ENCODE assay signal across 8 cellular contexts in the genomic region with DNA sequence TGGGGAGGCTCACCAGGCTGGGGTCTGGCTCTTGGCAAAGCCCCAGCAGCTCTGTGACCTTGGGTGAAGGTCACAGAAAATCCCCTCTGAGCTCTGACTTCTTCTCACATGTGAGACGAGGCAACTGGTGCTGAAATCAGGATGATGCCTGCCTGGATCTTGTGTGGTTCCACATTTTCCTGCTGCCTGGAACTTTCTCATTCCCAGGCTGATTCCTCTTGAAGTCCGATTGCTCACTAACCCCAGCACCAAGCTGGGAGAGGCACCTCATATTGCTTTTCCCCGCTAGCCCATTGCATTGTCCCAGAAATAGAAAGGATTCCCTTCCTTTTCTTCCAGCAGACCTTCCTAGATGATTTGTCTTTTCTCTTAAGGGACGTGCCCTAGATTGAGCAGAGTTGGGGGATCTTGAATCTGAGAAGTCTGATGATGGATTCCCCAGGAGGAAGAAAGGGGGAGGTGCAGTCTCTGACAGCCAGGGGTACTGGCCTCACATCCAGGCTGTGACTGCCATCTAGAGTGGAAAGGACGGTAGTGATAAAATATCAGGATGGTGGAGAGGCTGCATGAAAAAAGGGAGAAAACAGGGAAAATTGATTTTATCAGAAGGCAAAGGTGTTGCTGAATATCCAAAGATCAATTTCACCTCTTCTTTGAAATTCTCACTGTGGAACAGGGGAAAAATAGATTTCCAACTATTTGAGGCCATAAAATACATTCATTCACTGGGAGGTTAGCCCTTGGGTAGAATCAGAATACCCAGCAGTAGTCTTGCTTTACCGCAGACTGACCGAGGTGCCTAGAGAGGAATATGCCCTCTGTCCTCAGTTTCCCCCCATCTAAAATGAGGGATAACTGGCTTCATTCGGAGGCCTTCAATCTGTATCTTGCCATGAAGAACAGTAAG.
DNase-seq lines count a peak whose midpoint lies in the region; ATAC-seq and TF ChIP-seq lines count a peak whose summit lies in the region.

No MANE protein-coding gene starts in this region.

- H3K4me3 ChIP-seq in SK-N-SH (ENCODE audit: low read depth in 2 of 2, low read length in 1 of 2), result peak overlapping the region in 1 of 2 experiments; percentile 1; a peak in 1 of 4 replicates
- no peak overlapping the region for H3K4me3 ChIP-seq in breast epithelium
- no peak overlapping the region for H3K4me3 ChIP-seq in spleen

- DNase-seq in NCI-H1417 (lab: John Stamatoyannopoulos, UW) (peak; percentile 28 to 75 (median 33)), NCI-H1417 treated with DMSO at 0.1 percent for 48 hours (lab: John Stamatoyannopoulos, UW) (no peak), LHCN-M2 (ENCODE audit: low read depth) (peak; percentile 44), SK-N-SH (peak; percentile 91), breast epithelium (ENCODE audit: low spot score in 2 of 2) (peak in 1 of 2 donors; percentile 31), iPS-NIHi7 (ENCODE audit: extremely low spot score) (peak; percentile 89), spleen (no peak)

- H2AFZ ChIP-seq in SK-N-SH (ENCODE audit: low read depth), result no peak overlapping the region

- H3F3A ChIP-seq in SK-N-SH (replicated peaks; ENCODE audit: insufficient read depth), result no peaks in the 10 kb centered on the region

- H3K4me2 ChIP-seq in SK-N-SH, result no peak overlapping the region

- H3K27ac ChIP-seq in SK-N-SH (ENCODE audit: low read depth in 2 of 2, low read length in 1 of 2), result peak overlapping the region in 1 of 2 experiments; percentile 76; a peak in 2 of 4 replicates
- peak overlapping the region in 1 of 2 donors; percentile 32 for H3K27ac ChIP-seq in breast epithelium
- no peak overlapping the region for H3K27ac ChIP-seq in spleen

- intact Hi-C loops in breast epithelium (cut with DNase I; ENCODE audit: low total_unique reads) (no loop called here), spleen (cut with DNase I; ENCODE audit: low total_unique reads) (loop anchor here (5.0 to 10.0 kb wide), 2 partner anchors 73 to 415 kb away; a partner anchor contains a TSS)

- H4K20me1 ChIP-seq in SK-N-SH (ENCODE audit: insufficient read depth), result no peaks in the 10 kb centered on the region

- H3K9me3 ChIP-seq in SK-N-SH (no peaks in the 10 kb centered on the region), breast epithelium (peaks cover 0 to 7% of the 10 kb centered on the region in 2 donors), spleen (peaks cover 0 to 12% (median 2%) of the 10 kb centered on the region in 8 donors)

- no peaks in the 10 kb centered on the region for H3K9me2 ChIP-seq in SK-N-SH

- H3K4me1 ChIP-seq in SK-N-SH (ENCODE audit: control insufficient read depth in 1 of 2, insufficient read depth in 2 of 2, low read depth in 1 of 2, low read length in 1 of 2), result peaks cover 0 to 24% of the 10 kb centered on the region in 2 experiments; a peak in 2 of 4 replicates
- no peaks in the 10 kb centered on the region for H3K4me1 ChIP-seq in breast epithelium
- peaks cover 0 to 24% (median 9%) of the 10 kb centered on the region in 6 donors for H3K4me1 ChIP-seq in spleen

- TF ChIP-seq CTCF in SK-N-SH (IDR thresholded peaks at IDR 0.05), result peak; percentile 80
- peak; percentile 61 to 75 (median 73) for TF ChIP-seq CTCF in breast epithelium (IDR thresholded peaks at IDR 0.05)
- peak; percentile 52 to 93 (median 72) for TF ChIP-seq CTCF in spleen (IDR thresholded peaks at IDR 0.05 in 8 of 11, conservative IDR thresholded peaks at IDR 0.05 in 3 of 11)

- no peaks in the 10 kb centered on the region for H3K36me3 ChIP-seq in SK-N-SH (replicated peaks in 1 of 2; ENCODE audit: control insufficient read depth in 1 of 2, insufficient read depth in 2 of 2, low read length in 1 of 2)
- no peaks in the 10 kb centered on the region for H3K36me3 ChIP-seq in breast epithelium
- peaks cover 0 to 17% (median 0%) of the 10 kb centered on the region in 6 donors for H3K36me3 ChIP-seq in spleen

- 45% methylated on average over 8 of the region's 8 CpGs for WGBS in SK-N-SH (ENCODE audit: low lambda C conversion rate)
- WGBS in spleen, 5 donors, result 52 to 64% (median 58%) methylated on average over 8 of the region's 8 CpGs

- peak; percentile 96 for TF ChIP-seq RAD21 in SK-N-SH (IDR thresholded peaks at IDR 0.05; ENCODE audit: low read length)

- peak; percentile 84 for ATAC-seq in GM21529 (IDR thresholded peaks at IDR 0.05; ENCODE audit: unreplicated experiment)

- H3K79me2 ChIP-seq in SK-N-SH (ENCODE audit: insufficient read depth), result no peaks in the 10 kb centered on the region

- POLR2A ChIA-PET in SK-N-SH (lab: Yijun Ruan, JAX), result no interaction called here

- H3K27me3 ChIP-seq in SK-N-SH (ENCODE audit: insufficient read depth), result no peaks in the 10 kb centered on the region
- no peaks in the 10 kb centered on the region for H3K27me3 ChIP-seq in breast epithelium
- H3K27me3 ChIP-seq in spleen (replicated peaks in 1 of 7), result no peaks in the 10 kb centered on the region

- no peak for TF ChIP-seq POLR2A in breast epithelium (IDR thresholded peaks at IDR 0.05)
- TF ChIP-seq POLR2A in spleen (IDR thresholded peaks at IDR 0.05), result no peak

- no peak for TF ChIP-seq EP300 in SK-N-SH (IDR thresholded peaks at IDR 0.05; ENCODE audit: borderline replicate concordance in 1 of 2, low read depth in 1 of 2, low read length in 1 of 2)

- CTCF ChIA-PET in SK-N-SH (lab: Yijun Ruan, JAX), result interaction anchor here (0.5 to 4.2 kb wide), 34 partner anchors 9 to 886 kb away, joined by 3 to 79 read pairs (median 4); no protein-coding TSS in a partner anchor

- no peak overlapping the region for H3K9ac ChIP-seq in SK-N-SH

TF ChIP-seq in SK-N-SH, 30 proteins besides CTCF, POLR2A, EP300 and RAD21:
- TF ChIP-seq TAF1 (IDR thresholded peaks at IDR 0.05; ENCODE audit: borderline replicate concordance, low read depth, low read length) (no peak), CHD2 (IDR thresholded peaks at IDR 0.05; ENCODE audit: low read length, partially characterized antibody) (peak; percentile 61), YY1 (IDR thresholded peaks at IDR 0.05; ENCODE audit: low read depth) (no peak), RXRA (IDR thresholded peaks at IDR 0.05; ENCODE audit: borderline replicate concordance, low read depth) (no peak), SMC3 (IDR thresholded peaks at IDR 0.05; ENCODE audit: low read depth, low read length) (peak; percentile 84)

Comparison
In these comparisons a context has a peak if more than half of its experiments do, and no peak if none do; other contexts are left out.
1. DNase-seq: peak in NCI-H1417 (3 of 3), LHCN-M2 (single experiment), SK-N-SH (single experiment) and iPS-NIHi7 (single experiment); none in NCI-H1417 treated with DMSO at 0.1 percent for 48 hours (single experiment) and spleen (single experiment).
2. Peak in every context shown above with its lines, with median percentiles within 50 percentile points of each other: CTCF ChIP-seq.